ENCODE assay signal across 1 cellular context in genomic region chr9:128764361-128764760, GRCh38.
A peak's percentile ranks its signal among the peaks of the same experiment; 100 is the strongest.
TF ChIP-seq lines count a peak whose summit lies in the region.

No MANE protein-coding gene starts in this region.

TF ChIP-seq in H1, 55 proteins besides CTCF, POLR2A, EP300 and RAD21:
- TF ChIP-seq GTF2F1 (IDR thresholded peaks at IDR 0.05; ENCODE audit: borderline replicate concordance, low read depth, low read length): no peak
- 0 out of 2 replicates have a peak, but pooled peaks have one; percentile 0 for TF ChIP-seq TEAD4 (IDR thresholded peaks at IDR 0.05; ENCODE audit: low read depth, low read length)
- TF ChIP-seq MAX (IDR thresholded peaks at IDR 0.05): 0 out of 2 replicates have a peak, but pooled peaks have one; percentile 8
- peak; percentile 92 for TF ChIP-seq YY1 (IDR thresholded peaks at IDR 0.05; ENCODE audit: low read depth, low read length)
